1 cellular context compared by ENCODE assay signal in the genomic region with DNA sequence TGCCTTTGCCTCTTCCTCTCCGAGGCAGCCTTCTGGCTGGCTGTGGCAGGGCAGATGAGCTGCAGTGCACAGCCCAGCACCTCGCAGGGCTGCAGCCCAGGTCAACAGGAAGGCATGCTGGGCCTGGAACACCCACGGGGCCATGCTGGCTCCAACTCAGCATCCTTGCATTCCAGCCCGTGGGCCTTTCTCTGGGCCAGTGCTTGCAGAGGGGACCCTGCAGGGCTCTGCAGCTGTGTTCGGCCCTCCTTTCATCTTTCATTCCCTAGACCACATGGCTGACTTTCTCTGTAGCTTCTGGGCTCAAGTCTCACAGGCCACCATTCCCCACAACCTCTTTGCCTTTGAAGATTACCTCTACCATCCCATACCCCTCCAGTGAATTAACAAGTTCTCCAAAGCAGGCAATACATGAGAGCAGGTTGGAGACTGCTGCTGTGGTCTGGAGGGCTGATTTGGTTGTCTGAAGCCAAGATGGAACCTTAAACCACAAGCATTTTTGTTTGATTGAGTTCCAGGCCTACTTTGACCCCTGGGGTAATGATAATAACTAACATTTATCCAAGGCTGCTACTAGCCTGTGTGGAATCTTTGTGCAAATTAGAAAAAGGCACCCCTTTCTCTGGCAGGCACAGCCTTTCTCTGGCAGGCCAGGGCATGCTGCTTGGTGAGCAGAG.
A peak's percentile ranks its signal among the peaks of the same experiment; 100 is the strongest.
TF ChIP-seq lines count a peak whose summit lies in the region.

No MANE protein-coding gene starts in this region.

TF ChIP-seq in HepG2, 621 proteins besides CTCF, POLR2A, EP300 and RAD21:
- TF ChIP-seq AGO2 (optimal IDR thresholded peaks at IDR 0.05; ENCODE audit: low read depth, low read length) (peak; percentile 72), NCOR1 (IDR thresholded peaks at IDR 0.05; ENCODE audit: borderline replicate concordance, low read length) (no peak)
